8 cellular contexts compared by ENCODE assay signal in genomic region chr4:76305971-76306881, GRCh38. TPM values are rescaled to one million over a fixed set of nuclear protein-coding genes. Genes with fewer than 3 reads are reported as not detected.
DNase-seq lines count a peak whose midpoint lies in the region; ATAC-seq, FAIRE-seq and TF ChIP-seq lines count a peak whose summit lies in the region.

TSS of gene STBD1 (plus strand) at chr4:76306733. CDS start at chr4:76306770, 37 bp downstream.

- peak within 1 kb of the TSS; percentile 14 for H4K91ac ChIP-seq in IMR-90 (ENCODE audit: insufficient read depth, low read depth, low read length)

- peak within 1 kb of the TSS; percentile 79 for H2AK9ac ChIP-seq in IMR-90 (replicated peaks; ENCODE audit: low read depth, low read length, poor library complexity)

- peak within 1 kb of the TSS; percentile 90 for H3K27ac Mint-ChIP-seq in T-helper 17 cell

- no peak for TF ChIP-seq POLR2A in IMR-90 (IDR thresholded peaks at IDR 0.05; ENCODE audit: low read depth, low read length)

- H4K8ac ChIP-seq in IMR-90 (ENCODE audit: low read depth in 2 of 2, low read length in 2 of 2), result peak within 1 kb of the TSS; percentile 44 to 68

- H3K4me1 Mint-ChIP-seq in T-helper 17 cell, result peaks cover 32% of the 10 kb centered on the region

- H3K56ac ChIP-seq in IMR-90 (ENCODE audit: extremely low read depth, insufficient read depth, low read length), result peak within 1 kb of the TSS; percentile 80

- WGBS in IMR-90 (ENCODE audit: extremely low coverage in 2 of 2, insufficient read length in 1 of 2), 2 experiments, result 1% methylated on average over 50 of the region's 85 CpGs; no CpG with 5 or more reads in 1 of the 2 experiments

- peak within 1 kb of the TSS; percentile 94 for H2AFZ ChIP-seq in IMR-90 (replicated peaks; ENCODE audit: low read length, poor library complexity)

- peak within 1 kb of the TSS; percentile 74 for H3K27ac ChIP-seq in IMR-90 (ENCODE audit: insufficient read depth, low read length)

- DNase-seq in ELF-1 (ENCODE audit: low read depth, low spot score) (peak; percentile 82), IMR-90 (peak; percentile 49), T-helper 17 cell (peak in 1 of 3 donors; percentile 16), bronchial epithelial cell (ENCODE audit: low read depth) (peak; percentile 47), iPS-NIHi11 (ENCODE audit: low spot score) (peak; percentile 90), sciatic nerve (ENCODE audit: low spot score) (peak; percentile 81)
- no peak for DNase-seq in effector CD8-positive, alpha-beta T cell (lab: John Stamatoyannopoulos, UW)

- H3K27me3 ChIP-seq in IMR-90 (ENCODE audit: control insufficient read depth, insufficient read depth, low read length) (no peaks in the 10 kb centered on the region), bronchial epithelial cell (ENCODE audit: control insufficient read depth, insufficient read depth, low read length) (no peaks in the 10 kb centered on the region)

- H3K36me3 Mint-ChIP-seq in T-helper 17 cell (ENCODE audit: low read depth), result peaks cover 3% of the 10 kb centered on the region

- peaks cover 10% of the 10 kb centered on the region; the same call in 1 of the 2 replicates for H3K4me1 ChIP-seq in IMR-90 (ENCODE audit: control insufficient read depth, insufficient read depth, low read length)

- peak within 1 kb of the TSS; percentile 96 for H3K4me3 Mint-ChIP-seq in T-helper 17 cell

- in situ Hi-C loops in IMR-90 (cut with MboI; ENCODE audit: low sequenced_read_pairs), result no loop called here

- peaks cover 8% of the 10 kb centered on the region for H3K36me3 ChIP-seq in IMR-90 (ENCODE audit: control insufficient read depth, insufficient read depth, low read length)
- no peaks in the 10 kb centered on the region for H3K36me3 ChIP-seq in bronchial epithelial cell (ENCODE audit: control insufficient read depth, insufficient read depth, low read length)

- intact Hi-C loops in IMR-90 (cut with micrococcal nuclease) (loop anchor here (2.0 kb wide), 3 partner anchors 73 to 127 kb away; partner anchors contain the start of gene SCARB2), sciatic nerve (cut with DNase I) (no loop called here)

- TF ChIP-seq RAD21 in IMR-90 (IDR thresholded peaks at IDR 0.05; ENCODE audit: low read length), result no peak

- peak within 1 kb of the TSS; percentile 87 for H3K4me2 ChIP-seq in IMR-90 (ENCODE audit: low read depth, low read length)

- H2BK15ac ChIP-seq in IMR-90 (ENCODE audit: low read depth, low read length), result peak within 1 kb of the TSS; percentile 48; the same call in 2 of the 3 replicates

- TF ChIP-seq CTCF in IMR-90 (conservative IDR thresholded peaks at IDR 0.05; ENCODE audit: low read depth, low read length) (no peak), bronchial epithelial cell (IDR thresholded peaks at IDR 0.05; ENCODE audit: insufficient read depth, low read length, severe bottlenecking) (no peak)

- no TSS peak for BruUV-seq in IMR-90 (replicated peaks; lab: Mats Ljungman, UMichigan)

- no peaks in the 10 kb centered on the region for H3K9me3 ChIP-seq in IMR-90 (ENCODE audit: control insufficient read depth, insufficient read depth, low read length)
- H3K9me3 ChIP-seq in T-helper 17 cell (ENCODE audit: control insufficient read depth, low read length, poor library complexity, severe bottlenecking), result no peaks in the 10 kb centered on the region

- no peaks in the 10 kb centered on the region; the same call in 1 of the 2 replicates for H4K20me1 ChIP-seq in IMR-90 (ENCODE audit: insufficient read depth, low read length)

- H4K5ac ChIP-seq in IMR-90 (ENCODE audit: low read depth, low read length), result peak within 1 kb of the TSS; percentile 66

- dilution Hi-C loops in IMR-90 (cut with HindIII; ENCODE audit: low sequenced_read_pairs, unreplicated experiment), result no loop called here

- POLR2A ChIA-PET in IMR-90 (lab: Charles Lee; ENCODE audit: unreplicated experiment), result no interaction called here

- FAIRE-seq in bronchial epithelial cell (lab: Jason Lieb, UNC), result no peak

- peak within 1 kb of the TSS; percentile 24; the same call in 1 of the 2 replicates for H2AK5ac ChIP-seq in IMR-90 (ENCODE audit: low read depth, low read length)

- H3K79me1 ChIP-seq in IMR-90 (ENCODE audit: low read depth in 1 of 2, low read length in 2 of 2), result peaks cover 28 to 40% of the 10 kb centered on the region in 2 experiments; a peak in 3 of 4 replicates

- no peak within 1 kb of the TSS for H2BK20ac ChIP-seq in IMR-90 (ENCODE audit: low read depth, low read length)

- ATAC-seq in IMR-90 (ENCODE audit: low read depth), result peak; percentile 83
- ATAC-seq in T-helper 17 cell, result peak; percentile 65
- ATAC-seq in sciatic nerve, result peak; percentile 89
- ATAC-seq in GM18520 (IDR thresholded peaks at IDR 0.05; ENCODE audit: unreplicated experiment), result no peak

- peaks cover 10% of the 10 kb centered on the region for H3K27me3 Mint-ChIP-seq in T-helper 17 cell

- peak within 1 kb of the TSS; percentile 93 for H3K23ac ChIP-seq in IMR-90 (ENCODE audit: low read depth, low read length)

- peak within 1 kb of the TSS; percentile 14 for H3K18ac ChIP-seq in IMR-90 (ENCODE audit: low read depth, low read length)

- H3K4ac ChIP-seq in IMR-90 (ENCODE audit: low read depth, low read length), result peak within 1 kb of the TSS; percentile 69

- H3K4me3 ChIP-seq in IMR-90 (ENCODE audit: insufficient read depth, low read depth, low read length), result peak within 1 kb of the TSS; percentile 82
- H3K4me3 ChIP-seq in bronchial epithelial cell (ENCODE audit: low read depth, low read length), result peak within 1 kb of the TSS; percentile 53

- H2BK5ac ChIP-seq in IMR-90 (ENCODE audit: low read depth, low read length, poor library complexity, severe bottlenecking), result peak within 1 kb of the TSS; percentile 75

- H3K9me1 ChIP-seq in IMR-90 (ENCODE audit: insufficient read depth, low read length), result peaks cover 20% of the 10 kb centered on the region

- CTCF ChIA-PET in IMR-90 (lab: Yijun Ruan, JAX), result interaction anchor here (2.0 kb wide), 2 partner anchors 72 to 127 kb away, joined by 5 to 9 read pairs; no protein-coding TSS in a partner anchor

- peak within 1 kb of the TSS; percentile 67 for H2BK120ac ChIP-seq in IMR-90 (ENCODE audit: low read depth, low read length)

- H3K14ac ChIP-seq in IMR-90 (replicated peaks; ENCODE audit: low read depth, low read length), result peak within 1 kb of the TSS; percentile 57

- H3K9ac ChIP-seq in IMR-90 (ENCODE audit: low read depth, low read length), result peak within 1 kb of the TSS; percentile 82

TF ChIP-seq in IMR-90, 13 proteins besides CTCF, POLR2A, EP300 and RAD21:
- TF ChIP-seq RFX5 (IDR thresholded peaks at IDR 0.05; ENCODE audit: low read depth, low read length) (no peak), MXI1 (IDR thresholded peaks at IDR 0.05; ENCODE audit: borderline replicate concordance, low read depth, low read length) (no peak), MAZ (IDR thresholded peaks at IDR 0.05; ENCODE audit: borderline replicate concordance, low read depth, low read length) (peak; percentile 33; the same call in 1 of the 2 replicates), MAFK (IDR thresholded peaks at IDR 0.05; ENCODE audit: low read depth, low read length) (no peak)

RNA-seq across cellular contexts. Expression of gene STBD1, which starts in this region (rescaled TPM):
- total RNA-seq in IMR-90 (2012; rRNA removed), result 2.2 and 3.0 TPM in 2 replicates
- polyA plus RNA-seq in IMR-90 (2012; rRNA removed), result 1.3 and 1.7 TPM in 2 replicates
- 0.55 and 1.1 TPM in 2 replicates for polyA plus RNA-seq in IMR-90 (2012; cell fraction: cytosol; rRNA removed)
- 0.09 and 0.13 TPM in 2 replicates for polyA plus RNA-seq in IMR-90 (2012; cell fraction: nucleus; rRNA removed; ENCODE audit: low replicate concordance)
- under 1 TPM; 0.15 to 0.16 TPM for total RNA-seq in T-helper 17 cell
- total RNA-seq in bronchial epithelial cell, result 9.5 and 10.0 TPM in 2 replicates
- 3.9 TPM for total RNA-seq in sciatic nerve

Comparison
In these comparisons a context has a peak if more than half of its experiments do, and no peak if none do; other contexts are left out.
1. Peak in ATAC-seq in T-helper 17 cell; RNA of the gene not detected or under 1 TPM.